In genomic region chr5:8184455-8185063, GRCh38 we compare ENCODE assay signal across 8 cellular contexts.
DNase-seq lines count a peak whose midpoint lies in the region; ATAC-seq and TF ChIP-seq lines count a peak whose summit lies in the region.

No MANE protein-coding gene starts in this region.

- TF ChIP-seq POLR2A in vagina (IDR thresholded peaks at IDR 0.05) = no peak

- H3K9me3 Mint-ChIP-seq in activated naive CD8-positive, alpha-beta T cell treated with anti-CD3 and anti-CD28 coated beads, Interleukin-2, amount 50 U/mL, for 24 hours = peaks cover 3% of the 10 kb centered on the region
- no peaks in the 10 kb centered on the region for H3K9me3 Mint-ChIP-seq in type B pancreatic cell

- H3K4me1 Mint-ChIP-seq in activated naive CD8-positive, alpha-beta T cell treated with anti-CD3 and anti-CD28 coated beads, Interleukin-2, amount 50 U/mL, for 24 hours = no peaks in the 10 kb centered on the region
- H3K4me1 Mint-ChIP-seq in type B pancreatic cell (ENCODE audit: unreplicated experiment) = peaks cover 11% of the 10 kb centered on the region

- H3K4me3 Mint-ChIP-seq in activated naive CD8-positive, alpha-beta T cell treated with anti-CD3 and anti-CD28 coated beads, Interleukin-2, amount 50 U/mL, for 24 hours = no peak overlapping the region
- H3K4me3 Mint-ChIP-seq in type B pancreatic cell = no peak overlapping the region

- no peak overlapping the region for H3K27ac Mint-ChIP-seq in activated naive CD8-positive, alpha-beta T cell treated with anti-CD3 and anti-CD28 coated beads, Interleukin-2, amount 50 U/mL, for 24 hours
- no peak overlapping the region for H3K27ac Mint-ChIP-seq in type B pancreatic cell

- H3K27me3 Mint-ChIP-seq in activated naive CD8-positive, alpha-beta T cell treated with anti-CD3 and anti-CD28 coated beads, Interleukin-2, amount 50 U/mL, for 24 hours = peaks cover 5% of the 10 kb centered on the region
- H3K27me3 Mint-ChIP-seq in type B pancreatic cell = peaks cover 4% of the 10 kb centered on the region

- ATAC-seq in GM18520 (IDR thresholded peaks at IDR 0.05; ENCODE audit: unreplicated experiment) (peak; percentile 80), HG02938 (IDR thresholded peaks at IDR 0.05; ENCODE audit: unreplicated experiment) (peak; percentile 92)
- no peak for ATAC-seq in activated naive CD8-positive, alpha-beta T cell treated with anti-CD3 and anti-CD28 coated beads, Interleukin-2, amount 50 U/mL, for 24 hours

- no peaks in the 10 kb centered on the region for H3K9me3 ChIP-seq in vagina

- intact Hi-C loops in vagina (cut with DNase I) = no loop called here

- DNase-seq in CMK (ENCODE audit: low read depth) = peak; percentile 40
- peak; percentile 11 for DNase-seq in NCI-H2081 treated with DMSO at 0.1 percent for 48 hours (lab: John Stamatoyannopoulos, UW)
- DNase-seq in activated naive CD8-positive, alpha-beta T cell treated with anti-CD3 and anti-CD28 coated beads, Interleukin-2, amount 50 U/mL, for 24 hours = peak; percentile 40
- peak; percentile 42 for DNase-seq in kidney tubule cell (ENCODE audit: low spot score)
- no peak for DNase-seq in type B pancreatic cell (ENCODE audit: extremely low spot score, unreplicated experiment)
- DNase-seq in vagina (ENCODE audit: extremely low spot score in 2 of 2) = no peak

- no peaks in the 10 kb centered on the region for H3K27me3 ChIP-seq in vagina

- no peaks in the 10 kb centered on the region for H3K4me1 ChIP-seq in vagina

- H3K36me3 Mint-ChIP-seq in activated naive CD8-positive, alpha-beta T cell treated with anti-CD3 and anti-CD28 coated beads, Interleukin-2, amount 50 U/mL, for 24 hours (ENCODE audit: low read depth) = no peaks in the 10 kb centered on the region
- H3K36me3 Mint-ChIP-seq in type B pancreatic cell = no peaks in the 10 kb centered on the region

- H3K36me3 ChIP-seq in vagina = no peaks in the 10 kb centered on the region

- H3K4me3 ChIP-seq in vagina = no peak overlapping the region

- TF ChIP-seq CTCF in type B pancreatic cell (conservative IDR thresholded peaks at IDR 0.05) = peak; percentile 85
- no peak for TF ChIP-seq CTCF in vagina (IDR thresholded peaks at IDR 0.05)

- no peak overlapping the region for H3K27ac ChIP-seq in vagina

Comparison
In these comparisons a context has a peak if more than half of its experiments do, and no peak if none do; other contexts are left out.
1. DNase-seq: peak in CMK (single experiment), NCI-H2081 treated with DMSO at 0.1 percent for 48 hours (single experiment), activated naive CD8-positive, alpha-beta T cell treated with anti-CD3 and anti-CD28 coated beads, Interleukin-2, amount 50 U/mL, for 24 hours (single experiment) and kidney tubule cell (single experiment); none in type B pancreatic cell (single experiment) and vagina (0 of 2).